In genomic region chr1:212635141-212635601, GRCh38 we compare ENCODE assay signal across 9 cellular contexts. TPM values are rescaled to one million over a fixed set of nuclear protein-coding genes. Genes with fewer than 3 reads are reported as not detected.
A peak's percentile ranks its signal among the peaks of the same experiment; 100 is the strongest.
DNase-seq lines count a peak whose midpoint lies in the region; ATAC-seq and TF ChIP-seq lines count a peak whose summit lies in the region.
"Had no signal": no experiment of that assay in that cellular context is flagged by ENCODE, and none has a peak within 500 bp of the region (broad histone marks: within the 10 kb centered on the region; RNA-seq: fewer than 3 reads in every experiment).

No MANE protein-coding gene starts in this region.

- H3K27ac ChIP-seq in fibroblast of lung (ENCODE audit: insufficient read depth, low read length) (peak overlapping the region; percentile 90), subcutaneous abdominal adipose tissue (ENCODE audit: low read depth, low read length) (peak overlapping the region; percentile 54)
- H3K27ac ChIP-seq: prostate gland had no signal

- H3K9ac ChIP-seq in fibroblast of lung (ENCODE audit: insufficient read depth, low read length) (no peak overlapping the region), subcutaneous abdominal adipose tissue (ENCODE audit: low read length in 5 of 5) (peak overlapping the region in 2 of 5 donors; percentile 13 to 49)

- H3K9me3 ChIP-seq in fibroblast of lung (ENCODE audit: control insufficient read depth, insufficient read depth, low read depth, low read length): no peaks in the 10 kb centered on the region
- peaks cover 0 to under 1% (median 0%) of the 10 kb centered on the region in 5 donors for H3K9me3 ChIP-seq in subcutaneous abdominal adipose tissue (ENCODE audit: control insufficient read depth in 5 of 5, low read length in 5 of 5)
- H3K9me3 ChIP-seq: prostate gland had no signal

- TF ChIP-seq CTCF in fibroblast of lung (conservative IDR thresholded peaks at IDR 0.05 in 1 of 2, IDR thresholded peaks at IDR 0.05 in 1 of 2; ENCODE audit: low read depth in 1 of 2, low read length in 2 of 2): no peak

- H3K9me3 Mint-ChIP-seq in activated T-cell treated with anti-CD3 and anti-CD28 coated beads, Interleukin-2, amount 50 U/mL, for 72 hours: peaks cover 5 to 7% of the 10 kb centered on the region in 2 donors

- H3K27me3 ChIP-seq in fibroblast of lung (ENCODE audit: control insufficient read depth, insufficient read depth, low read length) (peaks cover 2% of the 10 kb centered on the region), subcutaneous abdominal adipose tissue (ENCODE audit: control insufficient read depth in 5 of 5, insufficient read depth in 4 of 5, low read length in 5 of 5) (no peaks in the 10 kb centered on the region)

- peaks cover 8 to 10% of the 10 kb centered on the region in 2 donors for H3K36me3 Mint-ChIP-seq in activated T-cell treated with anti-CD3 and anti-CD28 coated beads, Interleukin-2, amount 50 U/mL, for 72 hours (ENCODE audit: insufficient read depth in 2 of 2)

- in situ Hi-C loops in G401 (cut with HindIII; ENCODE audit: low sequenced_read_pairs): no loop called here

- H3K27me3 Mint-ChIP-seq in activated T-cell treated with anti-CD3 and anti-CD28 coated beads, Interleukin-2, amount 50 U/mL, for 72 hours (ENCODE audit: low read depth): no peaks in the 10 kb centered on the region

- H4K20me1 ChIP-seq in fibroblast of lung (ENCODE audit: control insufficient read depth, extremely low read depth, insufficient read depth, low read length): no peaks in the 10 kb centered on the region

- peak overlapping the region; percentile 2 for H3K27ac Mint-ChIP-seq in activated T-cell treated with anti-CD3 and anti-CD28 coated beads, Interleukin-2, amount 50 U/mL, for 72 hours

- no peak overlapping the region for H3K4me3 ChIP-seq in fibroblast of lung (replicated peaks in 1 of 4; ENCODE audit: control extremely low read depth in 1 of 4, insufficient read depth in 1 of 4, low read depth in 3 of 4, low read length in 4 of 4)
- no peak overlapping the region for H3K4me3 ChIP-seq in subcutaneous abdominal adipose tissue (ENCODE audit: low read depth in 1 of 5, low read length in 5 of 5)
- H3K4me3 ChIP-seq: prostate gland had no signal

- H3K4me2 ChIP-seq in fibroblast of lung (ENCODE audit: extremely low read depth, insufficient read depth, low read length): no peak overlapping the region

- H3K4me1 ChIP-seq in fibroblast of lung (ENCODE audit: control insufficient read depth, extremely low read depth, insufficient read depth, low read length) (peaks cover 32% of the 10 kb centered on the region), subcutaneous abdominal adipose tissue (ENCODE audit: control insufficient read depth in 5 of 5, insufficient read depth in 5 of 5, low read length in 5 of 5) (peaks cover 10 to 50% (median 31%) of the 10 kb centered on the region in 5 donors)
- H3K4me1 ChIP-seq: prostate gland had no signal

- peaks cover 38% of the 10 kb centered on the region for H3K4me1 Mint-ChIP-seq in activated T-cell treated with anti-CD3 and anti-CD28 coated beads, Interleukin-2, amount 50 U/mL, for 72 hours (ENCODE audit: low read depth)

- DNase-seq in activated T-cell treated with anti-CD3 and anti-CD28 coated beads, Interleukin-2, amount 50 U/mL, for 72 hours: no peak
- DNase-seq in activated T-cell treated with anti-CD3 and anti-CD28 coated beads, Interleukin-2, amount 50 U/mL, for 1 hour: no peak
- DNase-seq in OCI-M1 (lab: John Stamatoyannopoulos, UW) (peak; percentile 88), fibroblast of lung (ENCODE audit: low read depth in 2 of 2) (peak; percentile 47), G401 (ENCODE audit: low spot score) (no peak), 8988T (no peak)

- H3K36me3 ChIP-seq in fibroblast of lung (ENCODE audit: control insufficient read depth, insufficient read depth, low read length): no peaks in the 10 kb centered on the region
- H3K36me3 ChIP-seq in subcutaneous abdominal adipose tissue (ENCODE audit: control insufficient read depth in 5 of 5, insufficient read depth in 5 of 5, low read length in 5 of 5): no peaks in the 10 kb centered on the region
- H3K36me3 ChIP-seq: prostate gland had no signal

- peak overlapping the region in 1 of 2 donors; percentile 33 for H3K4me3 Mint-ChIP-seq in activated T-cell treated with anti-CD3 and anti-CD28 coated beads, Interleukin-2, amount 50 U/mL, for 72 hours

- H2AFZ ChIP-seq in fibroblast of lung (ENCODE audit: low read length): no peak overlapping the region

- ATAC-seq in activated T-cell treated with anti-CD3 and anti-CD28 coated beads, Interleukin-2, amount 50 U/mL, for 72 hours (replicated peaks in 1 of 2): peak in 1 of 2 donors; percentile 3
- no peak for ATAC-seq in GM18520 (IDR thresholded peaks at IDR 0.05; ENCODE audit: unreplicated experiment)

- H3K79me2 ChIP-seq in fibroblast of lung (ENCODE audit: control insufficient read depth, insufficient read depth, low read length): no peaks in the 10 kb centered on the region

RNA-seq across cellular contexts. Expression of gene ATF3, which starts 26.6 kb away (rescaled TPM):
- 100 to 1,000 TPM in 1 of 2 donors, 10 to 100 TPM in 1; 96.3 to 107 TPM for total RNA-seq in activated T-cell treated with anti-CD3 and anti-CD28 coated beads, Interleukin-2, amount 50 U/mL, for 72 hours
- 14.1 and 35.7 TPM in 2 replicates for total RNA-seq in fibroblast of lung
- 12.4 and 33.8 TPM in 2 replicates for polyA plus RNA-seq in fibroblast of lung
- polyA plus RNA-seq in fibroblast of lung (2012): 9.8 and 31.1 TPM in 2 replicates
- polyA minus RNA-seq in fibroblast of lung (ENCODE audit: low replicate concordance): 12.8 and 15.8 TPM in 2 replicates
- total RNA-seq in G401 (2014; rRNA removed; shearing (Covaris generic)): 51.7 and 59.9 TPM in 2 replicates

Comparison
In these comparisons a context has a peak if more than half of its experiments do, and no peak if none do; other contexts are left out.
1. DNase-seq: peak in OCI-M1 (single experiment) and fibroblast of lung (2 of 2); none in activated T-cell treated with anti-CD3 and anti-CD28 coated beads, Interleukin-2, amount 50 U/mL, for 72 hours (0 of 2), activated T-cell treated with anti-CD3 and anti-CD28 coated beads, Interleukin-2, amount 50 U/mL, for 1 hour (single experiment), G401 (single experiment) and 8988T (single experiment).